Comparison of ENCODE assay signal across 20 cellular contexts in genomic region chr11:109076870-109077269, GRCh38.
"Had no signal": no experiment of that assay in that cellular context is flagged by ENCODE, and none has a peak within 500 bp of the region (broad histone marks: within the 10 kb centered on the region; RNA-seq: fewer than 3 reads in every experiment).

No MANE protein-coding gene starts in this region.

- H3K4me2 ChIP-seq: hepatocyte had no signal

- H3K4me1 ChIP-seq: left lung had no signal

- H3K9me3 ChIP-seq: left lung had no signal

- DNase-seq: activated CD4-positive, CD25-positive, alpha-beta regulatory T cell treated with anti-CD3 and anti-CD28 coated beads, Interleukin-2, amount 50 U/mL, for 72 hours; activated CD8-positive, alpha-beta memory T cell treated with anti-CD3 and anti-CD28 coated beads for 24 hours; activated CD8-positive, alpha-beta memory T cell treated with anti-CD3 and anti-CD28 coated beads, Interleukin-2, amount 50 U/mL, for 4 hours; activated T-cell treated with anti-CD3 and anti-CD28 coated beads, Interleukin-2, amount 50 U/mL, for 24 hours; amniotic stem cell; cortex of kidney; endodermal cell; foreskin melanocyte; glutamatergic neuron; immature natural killer cell; kidney glomerular epithelial cell; left lung; naive thymus-derived CD8-positive, alpha-beta T cell; stimulated activated CD4-positive, alpha-beta T cell treated with anti-CD3 and anti-CD28 coated beads, Interleukin-12 subunit alpha, Interleukin-12 subunit beta, amount 100 ng/mL, for 4 hours; stimulated activated CD4-positive, alpha-beta T cell treated with anti-CD3 and anti-CD28 coated beads, Interleukin-4, amount 100 ng/mL, for 4 hours; stimulated activated naive CD8-positive, alpha-beta T cell treated with anti-CD3 and anti-CD28 coated beads, Interleukin-15, Interleukin-2, amounts not matched to agents 100 U/mL and 50 U/mL, for 24 hours; T-cell; WERI-Rb-1 had no signal

- H3K4me3 ChIP-seq: hepatocyte, left lung, lung had no signal

- H3K27ac ChIP-seq: hepatocyte, left lung, WERI-Rb-1 had no signal

- H2AFZ ChIP-seq: hepatocyte had no signal

- H3K79me2 ChIP-seq: hepatocyte had no signal

- H3K27me3 ChIP-seq: hepatocyte, left lung had no signal

- H3K36me3 ChIP-seq: left lung, WERI-Rb-1 had no signal
